15 cellular contexts compared by ENCODE assay signal in the genomic region with DNA sequence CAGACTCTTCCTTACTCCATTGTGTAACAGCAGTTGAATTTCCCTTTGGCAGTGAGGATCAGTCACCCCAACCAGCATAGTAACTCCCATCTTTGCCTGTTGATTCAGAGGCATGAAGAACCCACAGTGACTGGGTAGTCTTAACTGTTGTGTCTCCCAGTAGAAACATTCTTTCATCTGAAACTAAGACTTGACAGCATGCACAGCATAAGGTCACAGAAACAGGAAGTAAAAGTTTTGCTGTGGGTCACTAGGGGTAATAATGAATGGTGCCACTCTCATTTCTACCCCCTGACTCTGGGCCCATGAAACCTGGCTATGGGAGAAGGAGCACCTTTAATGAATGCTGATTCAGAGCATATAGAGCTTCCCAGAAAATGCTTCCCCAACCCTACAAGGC. TPM values are rescaled to one million over a fixed set of nuclear protein-coding genes. Genes with fewer than 3 reads are reported as not detected.
DNase-seq lines count a peak whose midpoint lies in the region; ATAC-seq, FAIRE-seq and TF ChIP-seq lines count a peak whose summit lies in the region.
"Had no signal": no experiment of that assay in that cellular context is flagged by ENCODE, and none has a peak within 500 bp of the region (broad histone marks: within the 10 kb centered on the region; RNA-seq: fewer than 3 reads in every experiment).

No MANE protein-coding gene starts in this region.

- no TSS peak for BruUV-seq in PC-9 (replicated peaks; lab: Mats Ljungman, UMichigan)

- no peaks in the 10 kb centered on the region for H3K9me2 ChIP-seq in PC-9 (ENCODE audit: insufficient read depth)

- ATAC-seq in GM18502 (IDR thresholded peaks at IDR 0.05; ENCODE audit: poor library complexity, unreplicated experiment) (peak; percentile 66), GM19455 (IDR thresholded peaks at IDR 0.05; ENCODE audit: unreplicated experiment) (peak; percentile 71), HG02852 (IDR thresholded peaks at IDR 0.05; ENCODE audit: unreplicated experiment) (peak; percentile 60), HG03469 (IDR thresholded peaks at IDR 0.05; ENCODE audit: unreplicated experiment) (peak; percentile 38), lower lobe of right lung (no peak)
- ATAC-seq: WTC11 had no signal

- H3K27ac ChIP-seq in lower lobe of right lung (no peak overlapping the region), PC-9 (no peak overlapping the region)
- H3K27ac ChIP-seq: parathyroid adenoma had no signal

- H3K4me1 ChIP-seq in lower lobe of right lung (no peaks in the 10 kb centered on the region), PC-9 (replicated peaks; ENCODE audit: insufficient read depth) (peaks cover 6% of the 10 kb centered on the region)

- no peak for DNase-seq in lower lobe of right lung
- no peak for DNase-seq in RCC 7860 (ENCODE audit: low spot score)
- DNase-seq in putamen (ENCODE audit: low spot score) = no peak
- no peak for DNase-seq in PC-9
- DNase-seq: activated T-cell treated with anti-CD3 and anti-CD28 coated beads, Interleukin-2, amount 50 U/mL, for 1 hour; H9; KG1; SIG-M5; stimulated activated CD4-positive, alpha-beta T cell treated with anti-CD3 and anti-CD28 coated beads, Interleukin-2, amount 100 ng/mL, for 48 hours had no signal

- no peak for FAIRE-seq in RCC 7860 (lab: Jason Lieb, UNC)

- H3K79me2 ChIP-seq in PC-9 (ENCODE audit: low read depth) = no peaks in the 10 kb centered on the region
- H3K79me2 ChIP-seq: parathyroid adenoma had no signal

- H2AFZ ChIP-seq in PC-9 = no peak overlapping the region
- H2AFZ ChIP-seq: parathyroid adenoma had no signal

- intact Hi-C loops in lower lobe of right lung (cut with DNase I) (no loop called here), PC-9 (cut with micrococcal nuclease; ENCODE audit: unreplicated experiment) (no loop called here)

- POLR2A ChIA-PET in PC-9 (lab: Charles Lee; ENCODE audit: unreplicated experiment) = no interaction called here

- H4K20me1 ChIP-seq in PC-9 (ENCODE audit: insufficient read depth) = no peaks in the 10 kb centered on the region

- no peaks in the 10 kb centered on the region for H3K36me3 ChIP-seq in lower lobe of right lung
- H3K36me3 ChIP-seq in PC-9 (ENCODE audit: low read depth) = no peaks in the 10 kb centered on the region

- H3K27me3 ChIP-seq in lower lobe of right lung (ENCODE audit: low read depth) (peaks cover 4% of the 10 kb centered on the region), PC-9 (ENCODE audit: insufficient read depth, low read depth) (peaks cover 32% of the 10 kb centered on the region)

- H3K9me3 ChIP-seq in lower lobe of right lung = peaks cover 3% of the 10 kb centered on the region
- peaks cover 3% of the 10 kb centered on the region; the same call in 1 of the 2 replicates for H3K9me3 ChIP-seq in PC-9 (ENCODE audit: insufficient read depth, low read depth)

- CTCF ChIA-PET in PC-9 (lab: Charles Lee) = no interaction called here

- no peak for TF ChIP-seq CTCF in lower lobe of right lung (IDR thresholded peaks at IDR 0.05)
- no peak for TF ChIP-seq CTCF in PC-9 (conservative IDR thresholded peaks at IDR 0.05)

- H3F3A ChIP-seq in PC-9 (ENCODE audit: insufficient read depth, low read depth) = no peaks in the 10 kb centered on the region

- no peak overlapping the region for H3K4me2 ChIP-seq in PC-9

- no peak overlapping the region for H3K4me3 ChIP-seq in lower lobe of right lung
- H3K4me3 ChIP-seq in PC-9 = no peak overlapping the region

RNA-seq across cellular contexts. Expression of gene FRMPD2, which starts 8.3 kb away (rescaled TPM):
- 5.3 TPM for total RNA-seq in lower lobe of right lung
- total RNA-seq in PC-9 (2021) = 1.6 and 2.4 TPM in 2 replicates

RNA-seq across cellular contexts. Expression of gene MAPK8, which starts 23.6 kb away (rescaled TPM):
- total RNA-seq in lower lobe of right lung = 47.9 TPM
- 67.5 and 72.1 TPM in 2 replicates for total RNA-seq in PC-9 (2021)

Comparison
In these comparisons a context has a peak if more than half of its experiments do, and no peak if none do; other contexts are left out.
1. ATAC-seq: peak in GM18502 (single experiment), GM19455 (single experiment), HG02852 (single experiment) and HG03469 (single experiment); none in lower lobe of right lung (0 of 2).